Comparison of ENCODE assay signal across 18 cellular contexts in the genomic region with DNA sequence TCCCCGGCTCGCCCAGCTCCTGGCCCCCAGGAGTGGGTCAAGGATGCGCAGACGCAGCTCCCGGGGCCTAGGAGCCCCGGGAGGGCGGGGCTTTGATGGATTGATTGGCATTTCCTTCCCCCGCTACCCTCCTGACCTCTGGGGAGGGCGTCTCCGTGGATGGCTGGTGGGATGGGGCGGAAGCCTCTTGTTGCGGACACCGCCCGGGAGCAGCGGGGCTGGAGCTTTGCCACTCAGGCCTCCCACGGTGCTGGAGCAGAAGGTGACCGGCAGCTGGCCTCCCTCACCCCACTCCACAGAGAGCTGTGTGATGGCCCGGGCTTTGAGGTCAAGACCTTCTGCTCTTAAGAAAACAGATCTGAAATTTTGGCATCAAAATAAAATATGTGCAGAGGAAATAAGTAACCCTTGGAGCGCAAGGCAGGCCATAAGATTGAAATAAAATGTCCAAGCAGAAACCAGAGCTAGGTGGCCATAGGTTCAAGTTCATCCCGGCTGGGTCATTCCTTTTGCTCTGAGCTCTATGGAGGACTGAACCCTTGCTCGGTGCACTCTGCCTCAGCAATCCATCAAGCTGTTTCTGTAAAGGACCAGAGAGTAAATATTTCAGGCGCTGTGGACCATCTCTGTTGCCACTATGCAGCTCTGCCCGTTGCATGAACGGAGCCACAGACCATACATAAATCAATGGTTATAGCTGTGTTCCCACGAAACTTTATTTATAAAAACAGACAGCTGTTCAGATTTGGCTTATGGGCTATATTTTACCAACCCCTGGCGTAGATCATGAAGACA.
DNase-seq lines count a peak whose midpoint lies in the region; TF ChIP-seq lines count a peak whose summit lies in the region.
"Had no signal": no experiment of that assay in that cellular context is flagged by ENCODE, and none has a peak within 500 bp of the region (broad histone marks: within the 10 kb centered on the region; RNA-seq: fewer than 3 reads in every experiment).

No MANE protein-coding gene starts in this region.

- H3K4me1 ChIP-seq in HEK293 (ENCODE audit: control insufficient read depth, insufficient read depth, low read length) (peaks cover 35% of the 10 kb centered on the region), adrenal gland (replicated peaks in 1 of 2) (no peaks in the 10 kb centered on the region)
- H3K4me1 ChIP-seq: pancreas, uterus had no signal

- H3K27ac ChIP-seq in HEK293 (ENCODE audit: extremely low read depth, low read depth, low read length) (0 out of 2 replicates have a peak overlapping the region, but pooled peaks have one; percentile 72), adrenal gland (no peak overlapping the region)
- H3K27ac ChIP-seq: pancreas, uterus had no signal

- CTCF ChIA-PET in HEK293 (lab: Yijun Ruan, JAX) = interaction anchor here (0.6 to 1.1 kb wide), 2 partner anchors 17 to 40 kb away, joined by 3 to 4 read pairs; no protein-coding TSS in a partner anchor

- H3K36me3 ChIP-seq in HEK293 (ENCODE audit: control insufficient read depth in 2 of 2, insufficient read depth in 1 of 2, low read length in 2 of 2) (no peaks in the 10 kb centered on the region), adrenal gland (replicated peaks in 1 of 2) (no peaks in the 10 kb centered on the region)
- H3K36me3 ChIP-seq: pancreas, uterus had no signal

- H3K4me3 ChIP-seq in HEK293 (ENCODE audit: low read depth, low read length) = no peak overlapping the region
- H3K4me3 ChIP-seq in adrenal gland = no peak overlapping the region
- H3K4me3 ChIP-seq: pancreas, uterus had no signal

- H3K9me3 ChIP-seq in HEK293 (ENCODE audit: control insufficient read depth, insufficient read depth, low read depth, low read length) (no peaks in the 10 kb centered on the region), adrenal gland (replicated peaks in 1 of 3) (no peaks in the 10 kb centered on the region)
- H3K9me3 ChIP-seq: pancreas, uterus had no signal

- WGBS in adrenal gland, 4 donors = 43 to 56% (median 51%) methylated on average over 18 to 26 of the region's 26 CpGs

- no peaks in the 10 kb centered on the region for H3K27me3 ChIP-seq in adrenal gland
- H3K27me3 ChIP-seq: pancreas had no signal

- TF ChIP-seq CTCF in HEK293 (tag by site-specific recombination; IDR thresholded peaks at IDR 0.05) (no peak), adrenal gland (IDR thresholded peaks at IDR 0.05) (no peak)

- peak in 5 of 7 donors; percentile 8 to 57 (median 26) for DNase-seq in adrenal gland
- peak; percentile 79 for DNase-seq in iPS-NIHi11 (ENCODE audit: low spot score)
- DNase-seq in retina = peak; percentile 75
- no peak for DNase-seq in T-helper 2 cell
- DNase-seq in effector CD8-positive, alpha-beta T cell (lab: John Stamatoyannopoulos, UW) = no peak
- no peak for DNase-seq in NCI-H2171 (lab: John Stamatoyannopoulos, UW)
- DNase-seq: activated CD4-positive, alpha-beta T cell treated with anti-CD3 and anti-CD28 coated beads for 36 hours; activated CD8-positive, alpha-beta memory T cell treated with anti-CD3 and anti-CD28 coated beads, Interleukin-2, amount 50 U/mL, for 4 hours; activated gamma-delta T cell; amygdala; hippocampal formation; NCI-H2107; NCI-H774; PC-3; stimulated activated CD4-positive, alpha-beta T cell treated with anti-CD3 and anti-CD28 coated beads, Interleukin-2, amount 100 ng/mL, for 48 hours; uterus had no signal

- TF ChIP-seq POLR2A in adrenal gland (IDR thresholded peaks at IDR 0.05) = no peak

- intact Hi-C loops in adrenal gland (cut with DNase I) = no loop called here

- POLR2A ChIA-PET in HEK293 (lab: Yijun Ruan, JAX) = interaction anchor here (1.1 kb wide), 1 partner anchor 262 kb away, joined by 4 read pairs; a partner anchor contains a TSS

TF ChIP-seq in HEK293, 187 proteins besides CTCF, POLR2A, EP300 and RAD21:
- TF ChIP-seq ZNF138 (tag by site-specific recombination; IDR thresholded peaks at IDR 0.05; ENCODE audit: borderline replicate concordance) (no peak), KLF1 (tag by site-specific recombination; IDR thresholded peaks at IDR 0.05) (peak; percentile 71), ZNF473 (tag by site-specific recombination; IDR thresholded peaks at IDR 0.05) (no peak)
- TF ChIP-seq, protein P1, sequence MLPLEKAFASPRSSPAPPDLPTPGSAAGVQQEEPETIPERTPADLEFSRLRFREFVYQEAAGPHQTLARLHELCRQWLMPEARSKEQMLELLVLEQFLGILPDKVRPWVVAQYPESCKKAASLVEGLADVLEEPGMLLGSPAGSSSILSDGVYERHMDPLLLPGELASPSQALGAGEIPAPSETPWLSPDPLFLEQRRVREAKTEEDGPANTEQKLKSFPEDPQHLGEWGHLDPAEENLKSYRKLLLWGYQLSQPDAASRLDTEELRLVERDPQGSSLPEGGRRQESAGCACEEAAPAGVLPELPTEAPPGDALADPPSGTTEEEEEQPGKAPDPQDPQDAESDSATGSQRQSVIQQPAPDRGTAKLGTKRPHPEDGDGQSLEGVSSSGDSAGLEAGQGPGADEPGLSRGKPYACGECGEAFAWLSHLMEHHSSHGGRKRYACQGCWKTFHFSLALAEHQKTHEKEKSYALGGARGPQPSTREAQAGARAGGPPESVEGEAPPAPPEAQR (tag by site-specific recombination; IDR thresholded peaks at IDR 0.05) = no peak

Comparison
In these comparisons a context has a peak if more than half of its experiments do, and no peak if none do; other contexts are left out.
1. DNase-seq: peak in adrenal gland (5 of 7), iPS-NIHi11 (single experiment) and retina (single experiment); none in T-helper 2 cell (0 of 5), effector CD8-positive, alpha-beta T cell (single experiment) and NCI-H2171 (single experiment).